ENCODE assay signal across 24 cellular contexts in the genomic region with DNA sequence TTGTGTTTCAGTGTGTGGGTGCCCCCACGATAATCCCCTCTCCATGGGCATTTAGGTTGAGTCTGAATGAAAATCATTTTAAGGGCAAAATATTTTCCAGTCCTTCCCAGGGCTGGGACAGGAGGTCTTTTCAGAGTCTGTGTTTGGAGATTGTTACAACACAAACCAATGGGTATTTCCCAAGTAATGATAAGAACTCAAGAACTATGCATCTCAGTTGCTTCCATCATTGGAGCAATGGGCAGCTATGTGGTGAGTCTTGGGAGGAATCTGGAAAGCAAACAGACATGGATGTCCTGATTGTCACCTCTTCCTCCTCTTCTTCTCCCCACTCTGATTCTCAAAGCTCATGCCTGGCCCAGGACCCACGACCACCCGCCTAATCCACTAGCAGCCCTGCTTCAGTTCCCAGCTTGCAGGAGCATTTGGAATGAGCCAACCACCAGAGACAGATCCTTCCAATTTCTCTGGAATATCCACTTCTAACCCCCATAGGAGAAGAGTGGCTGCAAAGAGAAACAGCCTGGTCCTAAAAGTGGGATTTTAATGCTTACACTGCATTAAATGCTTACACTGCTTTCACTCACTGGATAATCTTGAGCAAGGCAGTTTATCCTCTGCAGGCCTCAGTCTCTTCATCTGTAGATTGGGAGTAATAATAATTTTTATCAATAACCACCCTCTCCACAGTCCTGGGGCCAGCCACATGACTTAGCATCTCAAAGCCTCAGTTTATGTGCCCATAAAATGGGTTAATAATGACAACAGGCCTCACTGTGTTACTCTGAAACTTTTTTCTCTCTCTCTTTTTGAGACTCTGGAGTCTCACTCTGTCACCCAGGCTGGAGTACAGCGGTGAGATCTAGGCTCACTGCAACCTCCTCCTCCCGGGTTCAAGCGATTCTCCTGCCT.
A peak's percentile ranks its signal among the peaks of the same experiment; 100 is the strongest.
DNase-seq lines count a peak whose midpoint lies in the region; ATAC-seq and TF ChIP-seq lines count a peak whose summit lies in the region.
"Had no signal": no experiment of that assay in that cellular context is flagged by ENCODE, and none has a peak within 500 bp of the region (broad histone marks: within the 10 kb centered on the region; RNA-seq: fewer than 3 reads in every experiment).

No MANE protein-coding gene starts in this region.

- no peak overlapping the region for H2AFZ ChIP-seq in IMR-90 (replicated peaks; ENCODE audit: low read length, poor library complexity)

- H4K20me1 ChIP-seq in IMR-90 (ENCODE audit: insufficient read depth, low read length), result no peaks in the 10 kb centered on the region
- H4K20me1 ChIP-seq: BLaER1 had no signal

- no peak for ATAC-seq in IMR-90 (ENCODE audit: low read depth)
- peak; percentile 63 for ATAC-seq in sciatic nerve
- no peak for ATAC-seq in aorta (ENCODE audit: low FRiP score)
- ATAC-seq: GM12878, SK-N-SH treated with all-trans-retinoic acid at 6 μM for 48 hours had no signal

- H4K91ac ChIP-seq in IMR-90 (ENCODE audit: insufficient read depth, low read depth, low read length), result no peak overlapping the region

- no peak overlapping the region for H3K14ac ChIP-seq in IMR-90 (replicated peaks; ENCODE audit: low read depth, low read length)

- no peak for TF ChIP-seq POLR2A in IMR-90 (IDR thresholded peaks at IDR 0.05; ENCODE audit: low read depth, low read length)

- H2AK5ac ChIP-seq in IMR-90 (ENCODE audit: low read depth, low read length), result no peak overlapping the region

- no peak overlapping the region for H3K56ac ChIP-seq in IMR-90 (ENCODE audit: extremely low read depth, insufficient read depth, low read length)

- no peak overlapping the region for H3K23ac ChIP-seq in IMR-90 (ENCODE audit: low read depth, low read length)

- peaks cover 48% of the 10 kb centered on the region for H3K27me3 ChIP-seq in IMR-90 (ENCODE audit: control insufficient read depth, insufficient read depth, low read length)
- no peaks in the 10 kb centered on the region for H3K27me3 ChIP-seq in aorta (ENCODE audit: control insufficient read depth in 1 of 2, insufficient read depth in 2 of 2, low read length in 1 of 2)
- H3K27me3 ChIP-seq: BLaER1 had no signal

- no TSS peak for BruUV-seq in IMR-90 (replicated peaks; lab: Mats Ljungman, UMichigan)

- H3K9me3 ChIP-seq in IMR-90 (ENCODE audit: control insufficient read depth, insufficient read depth, low read length), result peaks cover 3% of the 10 kb centered on the region
- H3K9me3 ChIP-seq in aorta (ENCODE audit: control insufficient read depth, low read length), result no peaks in the 10 kb centered on the region
- H3K9me3 ChIP-seq: BLaER1 had no signal

- H2AK9ac ChIP-seq in IMR-90 (replicated peaks; ENCODE audit: low read depth, low read length, poor library complexity), result no peak overlapping the region

- no peak overlapping the region for H4K8ac ChIP-seq in IMR-90 (ENCODE audit: low read depth in 2 of 2, low read length in 2 of 2)

- H2BK20ac ChIP-seq in IMR-90 (ENCODE audit: low read depth, low read length), result no peak overlapping the region

- no peak overlapping the region for H2BK5ac ChIP-seq in IMR-90 (ENCODE audit: low read depth, low read length, poor library complexity, severe bottlenecking)

- H2BK120ac ChIP-seq in IMR-90 (ENCODE audit: low read depth, low read length), result no peak overlapping the region

- 20% methylated on average over 1 of the region's 6 CpGs; no CpG with 5 or more reads in 1 of the 2 experiments for WGBS in IMR-90 (ENCODE audit: extremely low coverage in 2 of 2, insufficient read length in 1 of 2), 2 experiments
- 89 to 92% methylated on average over 6 of the region's 6 CpGs for WGBS in aorta, 2 donors

- H3K18ac ChIP-seq in IMR-90 (ENCODE audit: low read depth, low read length), result no peak overlapping the region

- TF ChIP-seq CTCF in IMR-90 (conservative IDR thresholded peaks at IDR 0.05; ENCODE audit: low read depth, low read length) (no peak), fibroblast of villous mesenchyme (IDR thresholded peaks at IDR 0.05; ENCODE audit: insufficient read depth, low read depth, low read length) (no peak)

- dilution Hi-C loops in IMR-90 (cut with HindIII; ENCODE audit: low sequenced_read_pairs, unreplicated experiment), result no loop called here

- H3K9ac ChIP-seq in IMR-90 (ENCODE audit: low read depth, low read length), result no peak overlapping the region
- H3K9ac ChIP-seq: BLaER1 had no signal

- CTCF ChIA-PET in IMR-90 (lab: Yijun Ruan, JAX), result no interaction called here

- H3K27ac ChIP-seq in IMR-90 (ENCODE audit: insufficient read depth, low read length), result no peak overlapping the region
- no peak overlapping the region for H3K27ac ChIP-seq in aorta (ENCODE audit: low read depth in 1 of 2, low read length in 2 of 2)
- H3K27ac ChIP-seq: BLaER1, RWPE1 had no signal

- no peak for TF ChIP-seq RAD21 in IMR-90 (IDR thresholded peaks at IDR 0.05; ENCODE audit: low read length)

- H3K9me1 ChIP-seq in IMR-90 (ENCODE audit: insufficient read depth, low read length), result no peaks in the 10 kb centered on the region

- H4K5ac ChIP-seq in IMR-90 (ENCODE audit: low read depth, low read length), result no peak overlapping the region

- no peak overlapping the region for H2BK15ac ChIP-seq in IMR-90 (ENCODE audit: low read depth, low read length)

- POLR2A ChIA-PET in IMR-90 (lab: Charles Lee; ENCODE audit: unreplicated experiment), result no interaction called here

- in situ Hi-C loops in IMR-90 (cut with MboI; ENCODE audit: low sequenced_read_pairs), result no loop called here

- intact Hi-C loops in IMR-90 (cut with micrococcal nuclease) (no loop called here), sciatic nerve (cut with DNase I) (no loop called here), aorta (cut with DNase I) (no loop called here)

- H3K4me2 ChIP-seq in IMR-90 (ENCODE audit: low read depth, low read length), result no peak overlapping the region
- H3K4me2 ChIP-seq: BLaER1 had no signal

- no peak overlapping the region for H3K4me3 ChIP-seq in IMR-90 (ENCODE audit: insufficient read depth, low read depth, low read length)
- no peak overlapping the region for H3K4me3 ChIP-seq in fibroblast of villous mesenchyme (ENCODE audit: low read depth, low read length)
- no peak overlapping the region for H3K4me3 ChIP-seq in aorta (ENCODE audit: low read length in 2 of 2)
- H3K4me3 ChIP-seq: BLaER1, GM12878 had no signal

- H3K4me1 ChIP-seq in IMR-90 (ENCODE audit: control insufficient read depth, insufficient read depth, low read length), result peaks cover 2% of the 10 kb centered on the region; the same call in 1 of the 2 replicates
- H3K4me1 ChIP-seq in aorta (ENCODE audit: control insufficient read depth in 1 of 2, insufficient read depth in 2 of 2, low read length in 2 of 2), result no peaks in the 10 kb centered on the region
- H3K4me1 ChIP-seq: BLaER1 had no signal

- no peak overlapping the region for H3K4ac ChIP-seq in IMR-90 (ENCODE audit: low read depth, low read length)

- no peaks in the 10 kb centered on the region for H3K79me1 ChIP-seq in IMR-90 (ENCODE audit: low read depth in 1 of 2, low read length in 2 of 2)

- no peaks in the 10 kb centered on the region for H3K36me3 ChIP-seq in IMR-90 (ENCODE audit: control insufficient read depth, insufficient read depth, low read length)
- no peaks in the 10 kb centered on the region for H3K36me3 ChIP-seq in aorta (ENCODE audit: control insufficient read depth in 1 of 2, insufficient read depth in 2 of 2, low read length in 1 of 2)
- H3K36me3 ChIP-seq: BLaER1 had no signal

- DNase-seq in IMR-90 (peak; percentile 15), amniotic epithelial cell (ENCODE audit: low read depth) (peak; percentile 80), fibroblast of villous mesenchyme (ENCODE audit: low read depth) (peak; percentile 13), sciatic nerve (ENCODE audit: low spot score) (no peak), NCI-H1048 (lab: John Stamatoyannopoulos, UW) (no peak), aorta (no peak), NCI-H526 treated with DMSO at 0.1 percent for 48 hours (lab: John Stamatoyannopoulos, UW) (no peak)
- DNase-seq: ACHN; CD4-positive, alpha-beta T cell; COR-L47; DMS 273 treated with DMSO at 0.1 percent for 48 hours; DMS79 treated with DMSO at 0.1 percent for 48 hours; H9; HFFc6; Kasumi-1; NCI-H1417; NCI-H1694 treated with DMSO at 0.1 percent for 48 hours; NCI-H2081 treated with DMSO at 0.1 percent for 48 hours; NCI-H510A; NCI-H748 treated with DMSO at 0.1 percent for 48 hours had no signal

TF ChIP-seq in IMR-90, 13 proteins besides CTCF, POLR2A, EP300 and RAD21:
- TF ChIP-seq RFX5 (IDR thresholded peaks at IDR 0.05; ENCODE audit: low read depth, low read length), result no peak
- peak; percentile 67 for TF ChIP-seq MAFK (IDR thresholded peaks at IDR 0.05; ENCODE audit: low read depth, low read length)

Comparison
In these comparisons a context has a peak if more than half of its experiments do, and no peak if none do; other contexts are left out.
1. DNase-seq: peak in IMR-90 (single experiment), amniotic epithelial cell (single experiment) and fibroblast of villous mesenchyme (single experiment); none in sciatic nerve (single experiment), NCI-H1048 (single experiment), aorta (0 of 2) and NCI-H526 treated with DMSO at 0.1 percent for 48 hours (single experiment).